In the genomic region with DNA sequence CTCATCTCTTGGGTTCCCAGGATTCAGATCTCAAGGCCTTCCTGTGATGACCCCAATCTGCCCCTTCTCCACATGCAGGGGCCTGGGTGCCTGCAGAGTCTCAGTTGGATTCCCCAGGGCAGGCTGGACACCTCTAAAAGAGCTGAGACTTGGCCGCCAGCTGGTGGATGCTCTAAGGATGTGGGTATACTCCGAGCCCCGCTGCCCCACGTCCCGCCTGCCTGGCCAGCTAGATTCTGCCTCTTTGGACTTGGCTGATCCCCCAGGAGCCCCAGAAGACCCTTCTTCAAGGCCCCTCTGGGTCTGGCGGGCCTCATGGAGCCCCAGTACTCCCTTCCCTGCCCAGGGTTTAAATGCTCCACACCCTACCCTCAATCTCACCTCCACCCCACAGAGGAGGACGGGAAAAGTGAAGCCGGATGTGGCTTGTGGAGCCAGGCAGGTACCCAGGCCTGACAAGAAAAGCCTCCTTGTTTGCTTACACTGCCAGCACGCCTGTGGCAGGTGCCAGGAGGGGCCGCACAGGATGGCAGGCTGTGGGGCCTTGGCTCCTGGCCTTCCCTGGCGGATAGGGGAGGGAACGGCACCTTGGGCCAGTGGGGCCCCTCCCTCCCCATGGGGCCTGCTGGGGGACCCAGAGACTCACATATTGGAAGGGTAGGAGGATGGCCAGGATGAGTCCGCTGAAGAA, we compare ENCODE assay signal across 20 cellular contexts. TPM values are rescaled to one million over a fixed set of nuclear protein-coding genes. Genes with fewer than 3 reads are reported as not detected.
DNase-seq lines count a peak whose midpoint lies in the region; ATAC-seq, FAIRE-seq and TF ChIP-seq lines count a peak whose summit lies in the region.
"Had no signal": no experiment of that assay in that cellular context is flagged by ENCODE, and none has a peak within 500 bp of the region (broad histone marks: within the 10 kb centered on the region; RNA-seq: fewer than 3 reads in every experiment).

No MANE protein-coding gene starts in this region.

- DNase-seq in DMS53 treated with DMSO at 0.1 percent for 48 hours (lab: John Stamatoyannopoulos, UW; ENCODE audit: unreplicated experiment): peak; percentile 17
- peak; percentile 28 for DNase-seq in NCI-H2081 treated with DMSO at 0.1 percent for 48 hours (lab: John Stamatoyannopoulos, UW)
- DNase-seq in pancreas: peak in 2 of 6 donors; percentile 36 to 60
- no peak for DNase-seq in mesenteric fat pad (ENCODE audit: low spot score)
- no peak for DNase-seq in activated CD4-positive, CD25-positive, alpha-beta regulatory T cell treated with anti-CD3 and anti-CD28 coated beads, Interleukin-2, amount 50 U/mL, for 72 hours
- no peak for DNase-seq in activated T-cell treated with anti-CD3 and anti-CD28 coated beads for 4 hours
- DNase-seq: activated CD4-positive, alpha-beta T cell treated with anti-CD3 and anti-CD28 coated beads, Interleukin-2, amount 50 U/mL, for 1 hour; activated naive CD8-positive, alpha-beta T cell treated with anti-CD3 and anti-CD28 coated beads, Interleukin-2, amount 10 ng/mL, durations not matched to agents 7 days and 5 days; activated T-cell treated with anti-CD3 and anti-CD28 coated beads, Interleukin-2, amount 50 U/mL, for 1 hour; effector memory CD4-positive, alpha-beta T cell; KBM-7; NCI-H524 treated with DMSO at 0.1 percent for 48 hours; stimulated activated CD4-positive, alpha-beta T cell treated with anti-CD3 and anti-CD28 coated beads, Interleukin-4, amount 100 ng/mL, for 1 hour had no signal

- H3K27ac ChIP-seq in angular gyrus (ENCODE audit: low read depth, low read length): peak overlapping the region; percentile 17
- H3K27ac ChIP-seq in pancreas: peak overlapping the region in 2 of 4 donors; percentile 27 to 47
- H3K27ac ChIP-seq: BLaER1 treated with 17β-estradiol and CSF1 and Interleukin-3, amounts not matched to agents 10 nM and 100 nM; hepatocyte had no signal

- no peaks in the 10 kb centered on the region for H3K4me1 ChIP-seq in pancreas

- no peak for TF ChIP-seq CTCF in pancreas (IDR thresholded peaks at IDR 0.05)

- H3K4me3 ChIP-seq in pancreas: no peak overlapping the region
- H3K4me3 ChIP-seq: BLaER1 treated with 17β-estradiol and CSF1 and Interleukin-3, amounts not matched to agents 10 nM and 100 nM; hepatocyte had no signal

- no peaks in the 10 kb centered on the region for H3K36me3 ChIP-seq in pancreas
- H3K36me3 ChIP-seq: BLaER1 treated with 17β-estradiol and CSF1 and Interleukin-3, amounts not matched to agents 10 nM and 100 nM had no signal

- FAIRE-seq in pancreas (lab: Jason Lieb, UNC): no peak
- FAIRE-seq: RCC 7860, TTC549 had no signal

- intact Hi-C loops in pancreas (cut with DNase I): no loop called here

- peak; percentile 56 to 78 (median 74) for ATAC-seq in pancreas

- no peaks in the 10 kb centered on the region for H3K27me3 ChIP-seq in pancreas
- H3K27me3 ChIP-seq: BLaER1 treated with 17β-estradiol and CSF1 and Interleukin-3, amounts not matched to agents 10 nM and 100 nM had no signal

- no peaks in the 10 kb centered on the region for H3K9me3 ChIP-seq in pancreas
- H3K9me3 ChIP-seq: BLaER1 treated with 17β-estradiol and CSF1 and Interleukin-3, amounts not matched to agents 10 nM and 100 nM had no signal

- 76 to 77% methylated on average over 13 of the region's 13 CpGs for WGBS in pancreas, 2 donors

RNA-seq across cellular contexts. Expression of a gene that starts 15.1 kb away (rescaled TPM):
- 1 to 10 TPM in 1 of 6 donors, under 1 TPM in 5; 0.14 to 2.1 (median 0.27) TPM for total RNA-seq in pancreas
- 1 to 10 TPM in 1 of 2 donors, under 1 TPM in 1; 0.84 to 1.5 TPM for polyA plus RNA-seq in pancreas
- total RNA-seq in mesenteric fat pad: 0.35 TPM
- total RNA-seq: kidney epithelial cell, mononuclear cell had no signal

RNA-seq across cellular contexts. Expression of a gene that starts 45.7 kb away (rescaled TPM):
- total RNA-seq in pancreas: 1 to 10 TPM; 2.1 to 4.8 (median 3.8) TPM
- 1 to 10 TPM; 2.0 to 2.5 TPM for polyA plus RNA-seq in pancreas
- total RNA-seq in mesenteric fat pad: 3.0 TPM

Comparison
In these comparisons a context has a peak if more than half of its experiments do, and no peak if none do; other contexts are left out.
1. DNase-seq: peak in DMS53 treated with DMSO at 0.1 percent for 48 hours (single experiment) and NCI-H2081 treated with DMSO at 0.1 percent for 48 hours (single experiment); none in mesenteric fat pad (single experiment), activated CD4-positive, CD25-positive, alpha-beta regulatory T cell treated with anti-CD3 and anti-CD28 coated beads, Interleukin-2, amount 50 U/mL, for 72 hours (single experiment) and activated T-cell treated with anti-CD3 and anti-CD28 coated beads for 4 hours (single experiment).